21 cellular contexts compared by ENCODE assay signal in genomic region chr9:136316271-136316751, GRCh38. TPM values are rescaled to one million over a fixed set of nuclear protein-coding genes. Genes with fewer than 3 reads are reported as not detected.
A peak's percentile ranks its signal among the peaks of the same experiment; 100 is the strongest.
DNase-seq lines count a peak whose midpoint lies in the region; ATAC-seq lines count a peak whose summit lies in the region.
"Had no signal": no experiment of that assay in that cellular context is flagged by ENCODE, and none has a peak within 500 bp of the region (broad histone marks: within the 10 kb centered on the region; RNA-seq: fewer than 3 reads in every experiment).

No MANE protein-coding gene starts in this region.

- peak overlapping the region; percentile 9 to 60 for H3K27ac Mint-ChIP-seq in activated naive CD4-positive, alpha-beta T cell treated with anti-CD3 and anti-CD28 coated beads, Interleukin-2, amount 50 U/mL, for 72 hours
- H3K27ac Mint-ChIP-seq in naive thymus-derived CD4-positive, alpha-beta T cell: peak overlapping the region in 2 of 9 donors; percentile 51 to 70
- H3K27ac Mint-ChIP-seq: activated B cell treated with CpG ODN at 0.5 μM for 24 hours had no signal

- no peaks in the 10 kb centered on the region for H3K36me3 ChIP-seq in naive thymus-derived CD4-positive, alpha-beta T cell (ENCODE audit: control insufficient read depth in 2 of 3, insufficient read depth in 3 of 3, low read length in 3 of 3)
- H3K36me3 ChIP-seq: thoracic aorta had no signal

- no peaks in the 10 kb centered on the region for H3K27me3 ChIP-seq in naive thymus-derived CD4-positive, alpha-beta T cell (ENCODE audit: control insufficient read depth in 2 of 2, insufficient read depth in 2 of 2, low read length in 2 of 2)

- ATAC-seq in activated naive CD4-positive, alpha-beta T cell treated with anti-CD3 and anti-CD28 coated beads, Interleukin-2, amount 50 U/mL, for 72 hours: peak in 1 of 2 donors; percentile 38
- ATAC-seq in naive thymus-derived CD4-positive, alpha-beta T cell: peak; percentile 72
- peak; percentile 21 for ATAC-seq in stimulated activated naive CD8-positive, alpha-beta T cell treated with anti-CD3 and anti-CD28 coated beads, Interleukin-15, Interleukin-2, amounts not matched to agents 100 U/mL and 50 U/mL, for 24 hours
- no peak for ATAC-seq in GM19452 (IDR thresholded peaks at IDR 0.05; ENCODE audit: unreplicated experiment)
- ATAC-seq: K562; left lobe of liver; naive thymus-derived CD8-positive, alpha-beta T cell; sciatic nerve had no signal

- CTCF ChIA-PET in naive thymus-derived CD4-positive, alpha-beta T cell (lab: Charles Lee): no interaction called here

- H3K27me3 Mint-ChIP-seq in naive thymus-derived CD4-positive, alpha-beta T cell: peaks cover 0 to 3% (median 0%) of the 10 kb centered on the region in 5 donors
- H3K27me3 Mint-ChIP-seq: naive thymus-derived CD8-positive, alpha-beta T cell had no signal

- no peak overlapping the region for H3K4me3 ChIP-seq in naive thymus-derived CD4-positive, alpha-beta T cell (ENCODE audit: low read length)
- H3K4me3 ChIP-seq: K562, thoracic aorta had no signal

- H3K4me3 Mint-ChIP-seq in naive thymus-derived CD4-positive, alpha-beta T cell: no peak overlapping the region
- H3K4me3 Mint-ChIP-seq: activated B cell treated with CpG ODN at 0.5 μM for 24 hours had no signal

- H3K4me1 Mint-ChIP-seq in naive thymus-derived CD4-positive, alpha-beta T cell: peaks cover 0 to 3% (median 0%) of the 10 kb centered on the region in 7 donors

- peaks cover 10 to 22% of the 10 kb centered on the region in 2 donors for H3K36me3 Mint-ChIP-seq in activated naive CD4-positive, alpha-beta T cell treated with anti-CD3 and anti-CD28 coated beads, Interleukin-2, amount 50 U/mL, for 72 hours
- peaks cover 0 to 1% (median 0%) of the 10 kb centered on the region in 5 donors for H3K36me3 Mint-ChIP-seq in naive thymus-derived CD4-positive, alpha-beta T cell

- intact Hi-C loops in naive thymus-derived CD4-positive, alpha-beta T cell (cut with micrococcal nuclease): no loop called here

- no peak overlapping the region for H3K27ac ChIP-seq in naive thymus-derived CD4-positive, alpha-beta T cell (ENCODE audit: low read depth, low read length)
- H3K27ac ChIP-seq: parathyroid adenoma, thoracic aorta had no signal

- peaks cover 14 to 15% of the 10 kb centered on the region in 2 donors for H3K9me3 Mint-ChIP-seq in activated naive CD4-positive, alpha-beta T cell treated with anti-CD3 and anti-CD28 coated beads, Interleukin-2, amount 50 U/mL, for 72 hours
- H3K9me3 Mint-ChIP-seq in naive thymus-derived CD4-positive, alpha-beta T cell: peaks cover 0 to 19% (median 0%) of the 10 kb centered on the region in 11 donors

- DNase-seq in activated naive CD4-positive, alpha-beta T cell treated with anti-CD3 and anti-CD28 coated beads, Interleukin-2, amount 50 U/mL, for 72 hours (ENCODE audit: low spot score in 2 of 2): no peak
- DNase-seq in activated naive CD4-positive, alpha-beta T cell (lab: John Stamatoyannopoulos, UW): no peak
- peak; percentile 43 for DNase-seq in activated gamma-delta T cell treated with Interleukin-2 at 50 U/mL for 16 hours
- no peak for DNase-seq in naive thymus-derived CD4-positive, alpha-beta T cell
- DNase-seq in stimulated activated naive CD8-positive, alpha-beta T cell treated with anti-CD3 and anti-CD28 coated beads, Interleukin-15, Interleukin-2, amounts not matched to agents 100 U/mL and 50 U/mL, for 24 hours: no peak
- DNase-seq in MV-4-11 (lab: John Stamatoyannopoulos, UW): no peak
- no peak for DNase-seq in activated CD4-positive, CD25-positive, alpha-beta regulatory T cell (lab: John Stamatoyannopoulos, UW)
- DNase-seq: ACHN; activated B cell treated with CpG ODN at 0.5 μM for 24 hours; activated effector memory CD4-positive, alpha-beta T cell treated with anti-CD3 and anti-CD28 coated beads, Interleukin-2, amount 50 U/mL, for 16 hours; aorta; DMS153; T1000 had no signal

- H3K9me3 ChIP-seq in naive thymus-derived CD4-positive, alpha-beta T cell (ENCODE audit: control insufficient read depth in 2 of 3, low read length in 3 of 3): no peaks in the 10 kb centered on the region
- H3K9me3 ChIP-seq: thoracic aorta had no signal

- POLR2A ChIA-PET in naive thymus-derived CD4-positive, alpha-beta T cell (lab: Charles Lee): no interaction called here

- peaks cover 0 to 10% of the 10 kb centered on the region in 2 donors for H3K4me1 ChIP-seq in naive thymus-derived CD4-positive, alpha-beta T cell (ENCODE audit: control insufficient read depth in 2 of 2, insufficient read depth in 2 of 2, low read length in 2 of 2)
- H3K4me1 ChIP-seq: parathyroid adenoma had no signal

RNA-seq across cellular contexts. Expression of gene GPSM1, which starts 11.0 kb away (rescaled TPM):
- 10 to 100 TPM in 1 of 2 donors, 1 to 10 TPM in 1; 8.5 to 12.3 TPM for total RNA-seq in activated naive CD4-positive, alpha-beta T cell treated with anti-CD3 and anti-CD28 coated beads, Interleukin-2, amount 50 U/mL, for 72 hours
- 10 to 100 TPM in 1 of 5 experiments, 1 to 10 TPM in 4; 6.1 to 11.5 (median 8.6) TPM for total RNA-seq in naive thymus-derived CD4-positive, alpha-beta T cell
- polyA plus RNA-seq in naive thymus-derived CD4-positive, alpha-beta T cell: 1 to 10 TPM in 1 of 2 donors, under 1 TPM in 1; 0.87 to 1.4 TPM

RNA-seq across cellular contexts. Expression of gene CCDC187, which starts 12.4 kb away (rescaled TPM):
- total RNA-seq in activated naive CD4-positive, alpha-beta T cell treated with anti-CD3 and anti-CD28 coated beads, Interleukin-2, amount 50 U/mL, for 72 hours: under 1 TPM in 1 of 2 donors, not detected in 1; 0.02 TPM
- under 1 TPM in 1 of 5 experiments, not detected in 4; 0.10 TPM for total RNA-seq in naive thymus-derived CD4-positive, alpha-beta T cell
- polyA plus RNA-seq in naive thymus-derived CD4-positive, alpha-beta T cell: not detected
- total RNA-seq: aorta; dermis microvascular lymphatic vessel endothelial cell; K562; naive thymus-derived CD8-positive, alpha-beta T cell; thoracic aorta had no signal
- polyA plus RNA-seq: aorta; K562; naive thymus-derived CD8-positive, alpha-beta T cell had no signal

RNA-seq across cellular contexts. Expression of gene DNLZ, which starts 47.2 kb away (rescaled TPM):
- total RNA-seq in activated naive CD4-positive, alpha-beta T cell treated with anti-CD3 and anti-CD28 coated beads, Interleukin-2, amount 50 U/mL, for 72 hours: 10 to 100 TPM; 10.6 to 15.6 TPM
- total RNA-seq in naive thymus-derived CD4-positive, alpha-beta T cell: 10 to 100 TPM; 17.2 to 27.5 (median 24.8) TPM
- 10 to 100 TPM; 46.6 to 51.3 TPM for polyA plus RNA-seq in naive thymus-derived CD4-positive, alpha-beta T cell

RNA-seq across cellular contexts. Expression of gene CARD9, which starts 57.2 kb away (rescaled TPM):
- 1 to 10 TPM; 1.3 to 1.7 TPM for total RNA-seq in activated naive CD4-positive, alpha-beta T cell treated with anti-CD3 and anti-CD28 coated beads, Interleukin-2, amount 50 U/mL, for 72 hours
- total RNA-seq in naive thymus-derived CD4-positive, alpha-beta T cell: 10 to 100 TPM in 1 of 5 experiments, 1 to 10 TPM in 4; 1.1 to 19.9 (median 1.4) TPM
- polyA plus RNA-seq in naive thymus-derived CD4-positive, alpha-beta T cell: under 1 TPM; 0.10 to 0.18 TPM
